8 cellular contexts compared by ENCODE assay signal in the genomic region with DNA sequence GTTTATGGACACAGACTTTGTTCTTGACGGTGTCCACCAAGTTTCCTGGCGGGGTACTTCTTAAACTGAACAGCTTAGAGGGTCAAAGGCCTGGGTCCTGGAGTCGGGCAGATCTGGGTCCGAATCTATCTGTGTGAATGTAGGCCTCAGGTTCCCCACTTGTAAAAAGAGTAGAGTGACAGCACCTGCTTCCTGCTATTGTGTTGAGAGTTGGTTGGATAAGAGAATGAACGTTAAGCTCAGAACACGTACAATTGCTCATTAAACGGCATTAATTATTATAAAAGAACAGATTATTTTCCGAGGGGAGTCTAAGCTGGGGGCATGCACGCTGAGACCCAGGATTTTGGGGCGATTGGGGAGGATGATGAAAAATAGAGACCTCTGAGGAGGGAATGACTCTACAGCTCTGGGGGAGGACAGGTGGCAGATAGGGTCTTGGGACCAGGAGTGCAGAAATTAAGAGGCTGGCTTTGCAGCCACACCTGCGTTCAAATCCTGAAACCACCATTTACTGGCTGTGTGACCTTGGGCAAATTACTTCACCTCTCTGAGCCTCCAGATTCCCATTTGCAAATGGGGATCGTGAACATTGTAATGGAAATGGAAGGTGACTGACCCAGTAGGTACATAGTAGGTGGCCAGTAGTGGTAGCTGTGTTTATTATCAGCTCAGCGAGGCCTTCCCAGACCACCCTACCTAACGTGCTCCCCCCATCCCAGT. TPM values are rescaled to one million over a fixed set of nuclear protein-coding genes. Genes with fewer than 3 reads are reported as not detected.
DNase-seq lines count a peak whose midpoint lies in the region; ATAC-seq and TF ChIP-seq lines count a peak whose summit lies in the region.

No MANE protein-coding gene starts in this region.

- H3K36me3 ChIP-seq in right atrium auricular region = no peaks in the 10 kb centered on the region

- H3K27ac ChIP-seq in right atrium auricular region = peak overlapping the region; percentile 84 to 95

- CTCF ChIA-PET in MCF 10A (lab: Yijun Ruan, JAX) = interaction anchor here (0.7 to 2.4 kb wide), 4 partner anchors 9 to 483 kb away, joined by 3 to 15 read pairs (median 4); no protein-coding TSS in a partner anchor

- H3K9me3 ChIP-seq in right atrium auricular region = no peaks in the 10 kb centered on the region
- no peaks in the 10 kb centered on the region for H3K9me3 ChIP-seq in mononuclear cell (ENCODE audit: low read depth, low read length)

- H3K9me3 Mint-ChIP-seq in MCF 10A (ENCODE audit: unreplicated experiment) = no peaks in the 10 kb centered on the region

- H3K27me3 ChIP-seq in right atrium auricular region = no peaks in the 10 kb centered on the region
- no peaks in the 10 kb centered on the region for H3K27me3 ChIP-seq in mononuclear cell (ENCODE audit: insufficient read depth, low read length)

- H3K4me1 ChIP-seq in right atrium auricular region (peaks cover 0 to 68% of the 10 kb centered on the region in 2 donors), mononuclear cell (ENCODE audit: insufficient read depth, low read length) (peaks cover 80% of the 10 kb centered on the region)

- TF ChIP-seq CTCF in right atrium auricular region (IDR thresholded peaks at IDR 0.05) (no peak), MCF 10A (IDR thresholded peaks at IDR 0.05; ENCODE audit: unreplicated experiment) (no peak)

- peak overlapping the region; percentile 81 for H3K4me3 Mint-ChIP-seq in MCF 10A (ENCODE audit: unreplicated experiment)

- BruUV-seq in MCF 10A (replicated peaks; lab: Mats Ljungman, UMichigan) = no TSS peak

- H3K4me1 Mint-ChIP-seq in MCF 10A (ENCODE audit: insufficient read depth, unreplicated experiment) = peaks cover 56% of the 10 kb centered on the region

- H3K27me3 Mint-ChIP-seq in MCF 10A (ENCODE audit: insufficient read depth, unreplicated experiment) = no peaks in the 10 kb centered on the region

- H3K36me3 Mint-ChIP-seq in MCF 10A (ENCODE audit: insufficient read depth, unreplicated experiment) = no peaks in the 10 kb centered on the region

- no peak for DNase-seq in right atrium auricular region (ENCODE audit: low spot score)
- no peak for DNase-seq in Right ventricle myocardium inferior (ENCODE audit: missing footprints)
- DNase-seq in MCF 10A (ENCODE audit: unreplicated experiment) = no peak
- no peak for DNase-seq in NCI-H345 treated with DMSO at 0.1 percent for 48 hours (lab: John Stamatoyannopoulos, UW; ENCODE audit: unreplicated experiment)
- DNase-seq in NCI-H524 treated with DMSO at 0.1 percent for 48 hours (lab: John Stamatoyannopoulos, UW) = no peak
- no peak for DNase-seq in NCI-H1694 treated with DMSO at 0.1 percent for 48 hours (lab: John Stamatoyannopoulos, UW)

- POLR2A ChIA-PET in MCF 10A (lab: Yijun Ruan, JAX) = interaction anchor here (0.8 to 2.1 kb wide), 8 partner anchors 8 to 1854 kb away, joined by 3 to 11 read pairs (median 3); partner anchors contain the start of genes HAPSTR1 and SOCS1

- intact Hi-C loops in Right ventricle myocardium inferior (cut with DNase I) = no loop called here
- intact Hi-C loops in MCF 10A (cut with micrococcal nuclease) = no loop called here

- ATAC-seq in Right ventricle myocardium inferior = no peak
- no peak for ATAC-seq in HG02852 (IDR thresholded peaks at IDR 0.05; ENCODE audit: unreplicated experiment)

- H3K27ac Mint-ChIP-seq in MCF 10A (ENCODE audit: low read depth, unreplicated experiment) = peak overlapping the region; percentile 66

- H3K4me3 ChIP-seq in right atrium auricular region (peak overlapping the region; percentile 98), mononuclear cell (ENCODE audit: low read length) (peak overlapping the region; percentile 73)

RNA-seq across cellular contexts. Expression of gene CLEC16A, which starts 0.9 kb away (rescaled TPM):
- total RNA-seq in right atrium auricular region = 10 to 100 TPM; 24.1 to 49.0 TPM
- total RNA-seq in Right ventricle myocardium inferior = 23.0 TPM
- total RNA-seq in MCF 10A (2022) = 29.1 and 32.4 TPM in 2 replicates
- total RNA-seq in mononuclear cell = 26.9 TPM

RNA-seq across cellular contexts. Expression of gene DEXI, which starts 3.0 kb away (rescaled TPM):
- total RNA-seq in right atrium auricular region (100 to 1,000 TPM; 129 to 164 TPM), Right ventricle myocardium inferior (121 TPM), MCF 10A (2022) (21.6 and 24.1 TPM in 2 replicates), mononuclear cell (7.5 TPM)
